Comparison of ENCODE assay signal across 24 cellular contexts in the genomic region with DNA sequence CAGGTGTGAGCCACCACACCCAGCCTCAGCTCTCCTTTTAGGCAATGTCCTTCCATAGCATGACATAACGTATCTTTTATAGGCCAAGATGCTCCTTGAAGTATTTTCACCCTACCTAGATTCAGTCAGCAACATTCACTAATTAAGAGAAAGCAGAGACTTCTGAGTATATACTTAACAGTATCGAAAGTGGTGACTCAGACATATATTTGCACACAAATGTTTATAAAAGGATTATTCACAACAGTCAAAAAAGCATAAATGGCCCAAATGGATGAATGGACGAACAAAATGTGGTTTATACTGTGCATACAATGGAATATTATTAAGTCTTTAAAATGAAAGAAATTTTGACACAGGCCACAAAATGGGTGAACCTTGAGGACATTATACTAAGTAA.
A peak's percentile ranks its signal among the peaks of the same experiment; 100 is the strongest.
DNase-seq lines count a peak whose midpoint lies in the region; ATAC-seq and TF ChIP-seq lines count a peak whose summit lies in the region.
"Had no signal": no experiment of that assay in that cellular context is flagged by ENCODE, and none has a peak within 500 bp of the region (broad histone marks: within the 10 kb centered on the region; RNA-seq: fewer than 3 reads in every experiment).

No MANE protein-coding gene starts in this region.

- TF ChIP-seq CTCF in epithelial cell of esophagus (IDR thresholded peaks at IDR 0.05; ENCODE audit: insufficient read depth, low read depth, low read length, missing control alignments), result no peak

- H3K27ac Mint-ChIP-seq in effector memory CD8-positive, alpha-beta T cell, result no peak overlapping the region
- no peak overlapping the region for H3K27ac Mint-ChIP-seq in activated CD4-positive, alpha-beta T cell treated with anti-CD3 and anti-CD28 coated beads, Interleukin-2, amount 10 ng/mL, durations not matched to agents 24 days and 14 days
- H3K27ac Mint-ChIP-seq: CD8-positive, alpha-beta T cell; GM23338 had no signal

- peaks cover 8% of the 10 kb centered on the region in 2 donors for H3K9me3 Mint-ChIP-seq in effector memory CD8-positive, alpha-beta T cell
- H3K9me3 Mint-ChIP-seq in activated CD4-positive, alpha-beta T cell treated with anti-CD3 and anti-CD28 coated beads, Interleukin-2, amount 10 ng/mL, durations not matched to agents 24 days and 14 days, result no peaks in the 10 kb centered on the region

- H3K36me3 Mint-ChIP-seq in effector memory CD8-positive, alpha-beta T cell (ENCODE audit: insufficient read depth), result no peaks in the 10 kb centered on the region
- H3K36me3 Mint-ChIP-seq in activated CD4-positive, alpha-beta T cell treated with anti-CD3 and anti-CD28 coated beads, Interleukin-2, amount 10 ng/mL, durations not matched to agents 24 days and 14 days (ENCODE audit: low read depth), result no peaks in the 10 kb centered on the region
- H3K36me3 Mint-ChIP-seq: CD8-positive, alpha-beta T cell had no signal

- intact Hi-C loops in activated CD4-positive, alpha-beta T cell treated with anti-CD3 and anti-CD28 coated beads, Interleukin-2, amount 10 ng/mL, durations not matched to agents 24 days and 14 days (cut with micrococcal nuclease), result no loop called here

- no peak overlapping the region for H3K4me3 Mint-ChIP-seq in effector memory CD8-positive, alpha-beta T cell
- H3K4me3 Mint-ChIP-seq in activated CD4-positive, alpha-beta T cell treated with anti-CD3 and anti-CD28 coated beads, Interleukin-2, amount 10 ng/mL, durations not matched to agents 24 days and 14 days, result no peak overlapping the region
- H3K4me3 Mint-ChIP-seq: CD8-positive, alpha-beta T cell; GM23338 had no signal

- DNase-seq in ELR (ENCODE audit: low read depth) (peak; percentile 3), LHCN-M2 (ENCODE audit: low read depth) (peak; percentile 24), epithelial cell of esophagus (ENCODE audit: low read depth) (peak; percentile 8), NCI-H146 treated with DMSO at 0.1 percent for 48 hours (lab: John Stamatoyannopoulos, UW; ENCODE audit: unreplicated experiment) (no peak), middle frontal gyrus (ENCODE audit: extremely low spot score, low spot score) (no peak)
- DNase-seq in effector memory CD8-positive, alpha-beta T cell, result no peak
- DNase-seq in activated CD4-positive, alpha-beta T cell treated with anti-CD3 and anti-CD28 coated beads, Interleukin-2, amount 10 ng/mL, durations not matched to agents 24 days and 14 days, result no peak
- DNase-seq: C1 segment of cervical spinal cord; Caco-2; CD8-positive, alpha-beta T cell; DMS 273 treated with DMSO at 0.1 percent for 48 hours; HCEC 1CT; KBM-7; MM.1S; NCI-H1694 treated with DMSO at 0.1 percent for 48 hours; NCI-H2081; NCI-H2171; NCI-H226; NCI-H510A; NCI-H69; Peyer's patch; SHP77 treated with DMSO at 0.1 percent for 48 hours had no signal

- no peak for ATAC-seq in effector memory CD8-positive, alpha-beta T cell (replicated peaks)
- ATAC-seq: CD8-positive, alpha-beta T cell; GM23338 had no signal

- no peaks in the 10 kb centered on the region for H3K4me1 Mint-ChIP-seq in effector memory CD8-positive, alpha-beta T cell (ENCODE audit: low read depth in 2 of 2)
- H3K4me1 Mint-ChIP-seq in activated CD4-positive, alpha-beta T cell treated with anti-CD3 and anti-CD28 coated beads, Interleukin-2, amount 10 ng/mL, durations not matched to agents 24 days and 14 days, result no peaks in the 10 kb centered on the region

- H3K4me3 ChIP-seq in epithelial cell of esophagus (ENCODE audit: low read length), result no peak overlapping the region
- H3K4me3 ChIP-seq: GM23338, Peyer's patch, SK-N-MC had no signal

- H3K27me3 Mint-ChIP-seq in effector memory CD8-positive, alpha-beta T cell, result no peaks in the 10 kb centered on the region
- no peaks in the 10 kb centered on the region for H3K27me3 Mint-ChIP-seq in activated CD4-positive, alpha-beta T cell treated with anti-CD3 and anti-CD28 coated beads, Interleukin-2, amount 10 ng/mL, durations not matched to agents 24 days and 14 days

Comparison
In these comparisons a context has a peak if more than half of its experiments do, and no peak if none do; other contexts are left out.
1. DNase-seq: peak in ELR (single experiment), LHCN-M2 (single experiment) and epithelial cell of esophagus (single experiment); none in effector memory CD8-positive, alpha-beta T cell (0 of 3), NCI-H146 treated with DMSO at 0.1 percent for 48 hours (single experiment), middle frontal gyrus (single experiment) and activated CD4-positive, alpha-beta T cell treated with anti-CD3 and anti-CD28 coated beads, Interleukin-2, amount 10 ng/mL, durations not matched to agents 24 days and 14 days (single experiment).